ENCODE assay signal across 1 cellular context in genomic region chr2:186130678-186131511, GRCh38.
TF ChIP-seq lines count a peak whose summit lies in the region.

No MANE protein-coding gene starts in this region.

TF ChIP-seq in Ishikawa, 13 proteins besides CTCF, POLR2A, EP300 and RAD21 (continued from another document):
- TF ChIP-seq, protein P1, sequence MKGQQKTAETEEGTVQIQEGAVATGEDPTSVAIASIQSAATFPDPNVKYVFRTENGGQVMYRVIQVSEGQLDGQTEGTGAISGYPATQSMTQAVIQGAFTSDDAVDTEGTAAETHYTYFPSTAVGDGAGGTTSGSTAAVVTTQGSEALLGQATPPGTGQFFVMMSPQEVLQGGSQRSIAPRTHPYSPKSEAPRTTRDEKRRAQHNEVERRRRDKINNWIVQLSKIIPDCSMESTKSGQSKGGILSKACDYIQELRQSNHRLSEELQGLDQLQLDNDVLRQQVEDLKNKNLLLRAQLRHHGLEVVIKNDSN (IDR thresholded peaks at IDR 0.05), result no peak
- peak; percentile 55; the same call in 1 of the 2 replicates for TF ChIP-seq FOXM1 (IDR thresholded peaks at IDR 0.05; ENCODE audit: borderline replicate concordance, low read depth)
- TF ChIP-seq TEAD4 (IDR thresholded peaks at IDR 0.05), result peak; percentile 48
- TF ChIP-seq TAF1 (IDR thresholded peaks at IDR 0.05; ENCODE audit: low read depth), result no peak
- TF ChIP-seq TCF12 (IDR thresholded peaks at IDR 0.05; ENCODE audit: low read depth), result peak; percentile 58; the same call in 1 of the 2 replicates
- TF ChIP-seq, protein P2, sequence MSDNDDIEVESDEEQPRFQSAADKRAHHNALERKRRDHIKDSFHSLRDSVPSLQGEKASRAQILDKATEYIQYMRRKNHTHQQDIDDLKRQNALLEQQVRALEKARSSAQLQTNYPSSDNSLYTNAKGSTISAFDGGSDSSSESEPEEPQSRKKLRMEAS (IDR thresholded peaks at IDR 0.05), result no peak
- TF ChIP-seq CREB1 (IDR thresholded peaks at IDR 0.05; ENCODE audit: low read depth), result no peak
- TF ChIP-seq, protein P3, sequence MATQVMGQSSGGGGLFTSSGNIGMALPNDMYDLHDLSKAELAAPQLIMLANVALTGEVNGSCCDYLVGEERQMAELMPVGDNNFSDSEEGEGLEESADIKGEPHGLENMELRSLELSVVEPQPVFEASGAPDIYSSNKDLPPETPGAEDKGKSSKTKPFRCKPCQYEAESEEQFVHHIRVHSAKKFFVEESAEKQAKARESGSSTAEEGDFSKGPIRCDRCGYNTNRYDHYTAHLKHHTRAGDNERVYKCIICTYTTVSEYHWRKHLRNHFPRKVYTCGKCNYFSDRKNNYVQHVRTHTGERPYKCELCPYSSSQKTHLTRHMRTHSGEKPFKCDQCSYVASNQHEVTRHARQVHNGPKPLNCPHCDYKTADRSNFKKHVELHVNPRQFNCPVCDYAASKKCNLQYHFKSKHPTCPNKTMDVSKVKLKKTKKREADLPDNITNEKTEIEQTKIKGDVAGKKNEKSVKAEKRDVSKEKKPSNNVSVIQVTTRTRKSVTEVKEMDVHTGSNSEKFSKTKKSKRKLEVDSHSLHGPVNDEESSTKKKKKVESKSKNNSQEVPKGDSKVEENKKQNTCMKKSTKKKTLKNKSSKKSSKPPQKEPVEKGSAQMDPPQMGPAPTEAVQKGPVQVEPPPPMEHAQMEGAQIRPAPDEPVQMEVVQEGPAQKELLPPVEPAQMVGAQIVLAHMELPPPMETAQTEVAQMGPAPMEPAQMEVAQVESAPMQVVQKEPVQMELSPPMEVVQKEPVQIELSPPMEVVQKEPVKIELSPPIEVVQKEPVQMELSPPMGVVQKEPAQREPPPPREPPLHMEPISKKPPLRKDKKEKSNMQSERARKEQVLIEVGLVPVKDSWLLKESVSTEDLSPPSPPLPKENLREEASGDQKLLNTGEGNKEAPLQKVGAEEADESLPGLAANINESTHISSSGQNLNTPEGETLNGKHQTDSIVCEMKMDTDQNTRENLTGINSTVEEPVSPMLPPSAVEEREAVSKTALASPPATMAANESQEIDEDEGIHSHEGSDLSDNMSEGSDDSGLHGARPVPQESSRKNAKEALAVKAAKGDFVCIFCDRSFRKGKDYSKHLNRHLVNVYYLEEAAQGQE (IDR thresholded peaks at IDR 0.05; ENCODE audit: low read depth), result no peak
- peak; percentile 53 for TF ChIP-seq CEBPB (IDR thresholded peaks at IDR 0.05)
